11 cellular contexts compared by ENCODE assay signal in genomic region chr6:68040312-68040778, GRCh38.
DNase-seq lines count a peak whose midpoint lies in the region; ATAC-seq and TF ChIP-seq lines count a peak whose summit lies in the region.
"Had no signal": no experiment of that assay in that cellular context is flagged by ENCODE, and none has a peak within 500 bp of the region (broad histone marks: within the 10 kb centered on the region; RNA-seq: fewer than 3 reads in every experiment).

No MANE protein-coding gene starts in this region.

- peak overlapping the region; percentile 95 for H2BK5ac ChIP-seq in H9 (ENCODE audit: insufficient read length, low read length)

- no peak for ATAC-seq in HG02759 (IDR thresholded peaks at IDR 0.05; ENCODE audit: unreplicated experiment)
- ATAC-seq in gastrocnemius medialis = no peak

- H3T11ph ChIP-seq in H9 (ENCODE audit: low read length) = peak overlapping the region; percentile 54

- no peak overlapping the region for H2BK20ac ChIP-seq in H9 (ENCODE audit: low read depth, low read length, poor library complexity, severe bottlenecking)

- peak overlapping the region; percentile 26; the same call in 1 of the 2 replicates for H3K14ac ChIP-seq in H9 (ENCODE audit: insufficient read depth, low read length)

- H2BK15ac ChIP-seq in H9 (ENCODE audit: low read depth, low read length) = no peak overlapping the region

- in situ Hi-C loops in astrocyte of the spinal cord (cut with HindIII; ENCODE audit: low sequenced_read_pairs) = no loop called here
- in situ Hi-C loops in gastrocnemius medialis (cut with MboI; ENCODE audit: low sequenced_read_pairs in 4 of 4) = no loop called here
- in situ Hi-C loops in GM13976 (cut with MboI; ENCODE audit: low sequenced_read_pairs, unreplicated experiment) = no loop called here

- WGBS in H9 (ENCODE audit: extremely low coverage, insufficient read length, low lambda C conversion rate) = no CpG with 5 or more reads among the region's 13 CpGs

- peak overlapping the region; percentile 38 for H3K4me2 ChIP-seq in H9 (ENCODE audit: insufficient read depth, insufficient read length, low read length)

- TF ChIP-seq CTCF in H9 (conservative IDR thresholded peaks at IDR 0.05) = no peak
- no peak for TF ChIP-seq CTCF in astrocyte of the spinal cord (IDR thresholded peaks at IDR 0.05; ENCODE audit: low read depth, low read length)
- TF ChIP-seq CTCF in gastrocnemius medialis (IDR thresholded peaks at IDR 0.05 in 4 of 5, conservative IDR thresholded peaks at IDR 0.05 in 1 of 5) = no peak
- TF ChIP-seq CTCF in GM13976 (IDR thresholded peaks at IDR 0.05; ENCODE audit: borderline replicate concordance, control extremely low read depth, extremely low read depth, insufficient read depth, missing control alignments) = no peak

- peak overlapping the region; percentile 9 for H4K5ac ChIP-seq in H9 (ENCODE audit: insufficient read length, low read depth, low read length)

- H3K9me3 ChIP-seq in H9 (ENCODE audit: control insufficient read depth, low read depth, low read length) = no peaks in the 10 kb centered on the region
- H3K9me3 ChIP-seq in gastrocnemius medialis = no peaks in the 10 kb centered on the region

- H3K4me3 ChIP-seq in ACC112 (ENCODE audit: low read depth, low read length) (no peak overlapping the region), astrocyte of the spinal cord (ENCODE audit: low read depth, low read length) (peak overlapping the region; percentile 8), gastrocnemius medialis (no peak overlapping the region)

- no peak for TF ChIP-seq POLR2A in gastrocnemius medialis (IDR thresholded peaks at IDR 0.05)

- no peaks in the 10 kb centered on the region for H3K27me3 Mint-ChIP-seq in H9 (ENCODE audit: low read depth)

- H4K91ac ChIP-seq in H9 (ENCODE audit: insufficient read length, low read depth, low read length) = no peak overlapping the region

- H3K27ac ChIP-seq in ACC112 (ENCODE audit: low read depth, low read length) = no peak overlapping the region
- H3K27ac ChIP-seq in H9 (ENCODE audit: insufficient read length, low read depth, low read length) = peak overlapping the region; percentile 99
- H3K27ac ChIP-seq in gastrocnemius medialis = no peak overlapping the region

- H2BK12ac ChIP-seq in H9 (ENCODE audit: insufficient read length, low read depth, low read length) = no peak overlapping the region

- H3K9me3 Mint-ChIP-seq in H9 = peaks cover 10 to 19% of the 10 kb centered on the region in 2 experiments

- peak overlapping the region; percentile 37 to 64 for H3K4me3 Mint-ChIP-seq in H9

- H4K20me1 ChIP-seq in H9 (ENCODE audit: control insufficient read depth, insufficient read depth, insufficient read length) = no peaks in the 10 kb centered on the region

- no peak overlapping the region for H3K56ac ChIP-seq in H9 (ENCODE audit: insufficient read length, low read depth, low read length)

- H3K27ac Mint-ChIP-seq in H9 = peak overlapping the region; percentile 96 to 100 (median 99)

- H4K8ac ChIP-seq in H9 (replicated peaks; ENCODE audit: insufficient read length, low read depth, low read length) = no peak overlapping the region

- no peak overlapping the region for H2BK120ac ChIP-seq in H9 (ENCODE audit: low read depth, low read length, poor library complexity, severe bottlenecking)

- peak overlapping the region; percentile 82 for H3K18ac ChIP-seq in H9 (ENCODE audit: insufficient read length, low read depth, low read length)

- H2AFZ ChIP-seq in ACC112 (ENCODE audit: low read length, unreplicated experiment) = peak overlapping the region; percentile 57
- peak overlapping the region; percentile 71 for H2AFZ ChIP-seq in H9 (ENCODE audit: low read length)

- no peaks in the 10 kb centered on the region for H3K4me1 ChIP-seq in ACC112 (ENCODE audit: control insufficient read depth, insufficient read depth, low read length, unreplicated experiment)
- peaks cover 18% of the 10 kb centered on the region; the same call in 1 of the 2 replicates for H3K4me1 ChIP-seq in H9 (ENCODE audit: insufficient read depth, low read length)
- no peaks in the 10 kb centered on the region for H3K4me1 ChIP-seq in gastrocnemius medialis

- H3K36me3 Mint-ChIP-seq in H9 (ENCODE audit: insufficient read depth in 1 of 3, low read depth in 3 of 3) = peaks cover 8 to 25% (median 10%) of the 10 kb centered on the region in 3 experiments

- H3K4me1 Mint-ChIP-seq in H9 = peaks cover 44 to 55% of the 10 kb centered on the region in 2 experiments

- H3K27me3 ChIP-seq in ACC112 (ENCODE audit: insufficient read depth, low read length) = no peaks in the 10 kb centered on the region
- H3K27me3 ChIP-seq in H9 (ENCODE audit: insufficient read depth, low read length) = no peaks in the 10 kb centered on the region
- no peaks in the 10 kb centered on the region for H3K27me3 ChIP-seq in gastrocnemius medialis

- no peak overlapping the region for H2AK5ac ChIP-seq in H9 (ENCODE audit: insufficient read length, low read length)

- H3K79me2 ChIP-seq in ACC112 (ENCODE audit: control insufficient read depth, insufficient read depth, low read length, unreplicated experiment) (no peaks in the 10 kb centered on the region), H9 (ENCODE audit: insufficient read depth, low read length) (no peaks in the 10 kb centered on the region)

- H3K9ac ChIP-seq in H9 (ENCODE audit: extremely low read depth, insufficient read length, low read length) = peak overlapping the region; percentile 65

- no peaks in the 10 kb centered on the region for H3K23me2 ChIP-seq in H9 (ENCODE audit: insufficient read length, low read depth, low read length, poor library complexity, severe bottlenecking)

- H3K23ac ChIP-seq in H9 (ENCODE audit: insufficient read length, low read depth, low read length) = no peak overlapping the region

- no peaks in the 10 kb centered on the region for H3K79me1 ChIP-seq in H9 (ENCODE audit: insufficient read depth, low read depth, low read length, poor library complexity, severe bottlenecking)

- H3K36me3 ChIP-seq in ACC112 (ENCODE audit: insufficient read depth, low read length) (no peaks in the 10 kb centered on the region), gastrocnemius medialis (no peaks in the 10 kb centered on the region)

- peak; percentile 34 for DNase-seq in H9
- DNase-seq in astrocyte of the spinal cord (ENCODE audit: low read depth, low spot score) = no peak
- DNase-seq in left kidney (ENCODE audit: low read depth, low spot score) = peak; percentile 65
- no peak for DNase-seq in gastrocnemius medialis
- DNase-seq in NCI-H748 (lab: John Stamatoyannopoulos, UW; ENCODE audit: unreplicated experiment) = no peak
- DNase-seq in GM13976 (ENCODE audit: low spot score) = no peak
- DNase-seq: activated CD4-positive, alpha-beta T cell treated with anti-CD3 and anti-CD28 coated beads, Interleukin-2, amount 50 U/mL, for 1 hour; C1 segment of cervical spinal cord; occipital lobe had no signal

- intact Hi-C loops in gastrocnemius medialis (cut with DNase I; ENCODE audit: low total_unique reads) = no loop called here

- H3K4ac ChIP-seq in H9 (ENCODE audit: low read depth, low read length) = no peak overlapping the region

Comparison
In these comparisons a context has a peak if more than half of its experiments do, and no peak if none do; other contexts are left out.
1. DNase-seq: peak in H9 (single experiment) and left kidney (single experiment); none in astrocyte of the spinal cord (single experiment), gastrocnemius medialis (0 of 2), NCI-H748 (single experiment) and GM13976 (single experiment).